Comparison of ENCODE assay signal across 9 cellular contexts in the genomic region with DNA sequence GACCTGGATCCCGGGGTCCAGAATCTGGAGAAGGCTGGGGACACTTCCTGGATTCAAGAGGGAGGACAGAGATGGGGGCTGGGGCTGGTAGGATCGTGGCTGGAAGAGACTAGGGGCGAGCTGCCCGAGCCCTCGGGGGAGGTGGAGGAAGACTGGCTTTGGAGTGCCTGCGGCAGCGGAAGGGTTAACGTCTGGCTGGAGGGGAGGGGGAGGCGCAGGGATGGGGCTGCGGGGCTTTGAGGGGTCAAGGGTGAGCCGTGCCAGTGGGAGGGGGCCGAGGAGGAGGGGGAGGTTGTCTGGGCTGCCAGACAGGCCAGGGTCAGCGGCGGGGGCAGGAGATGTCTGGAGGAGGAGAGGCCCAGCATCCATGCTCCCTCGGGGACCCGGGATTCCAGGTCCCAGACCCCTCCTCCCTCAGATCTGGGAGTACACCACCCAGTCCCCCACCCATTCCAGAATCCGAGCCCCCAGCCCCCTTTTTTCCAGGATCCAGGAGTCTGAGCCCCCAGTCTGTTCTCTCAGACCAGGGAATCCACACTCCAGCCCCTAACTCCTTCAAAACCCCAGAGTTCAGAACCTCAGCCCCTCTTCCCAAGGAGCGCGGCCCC. TPM values are rescaled to one million over a fixed set of nuclear protein-coding genes. Genes with fewer than 3 reads are reported as not detected.
DNase-seq lines count a peak whose midpoint lies in the region; ATAC-seq and TF ChIP-seq lines count a peak whose summit lies in the region.
"Had no signal": no experiment of that assay in that cellular context is flagged by ENCODE, and none has a peak within 500 bp of the region (broad histone marks: within the 10 kb centered on the region; RNA-seq: fewer than 3 reads in every experiment).

No MANE protein-coding gene starts in this region.

- no peaks in the 10 kb centered on the region for H3K9me3 ChIP-seq in osteoblast (ENCODE audit: low read depth, low read length)

- H3K36me3 ChIP-seq in osteoblast (ENCODE audit: insufficient read depth, low read length) = peaks cover 20% of the 10 kb centered on the region

- CTCF ChIA-PET in activated CD4-positive, alpha-beta memory T cell treated with anti-CD3 and anti-CD28 coated beads, Interleukin-2, amount 10 ng/mL, durations not matched to agents 7 days and 5 days (lab: Charles Lee) = no interaction called here

- peaks cover 74% of the 10 kb centered on the region for H3K79me2 ChIP-seq in osteoblast (ENCODE audit: insufficient read depth, low read length)

- H3K36me3 Mint-ChIP-seq in activated naive CD4-positive, alpha-beta T cell treated with anti-CD3 and anti-CD28 coated beads, Interleukin-2, amount 50 U/mL, for 24 hours = peaks cover 1% of the 10 kb centered on the region
- peaks cover 2% of the 10 kb centered on the region for H3K36me3 Mint-ChIP-seq in activated CD4-positive, alpha-beta memory T cell treated with anti-CD3 and anti-CD28 coated beads, Interleukin-2, amount 10 ng/mL, durations not matched to agents 7 days and 5 days (ENCODE audit: low read depth)

- H4K20me1 ChIP-seq in osteoblast (ENCODE audit: insufficient read depth, low read length) = peaks cover 42% of the 10 kb centered on the region

- H3K27me3 Mint-ChIP-seq in activated naive CD4-positive, alpha-beta T cell treated with anti-CD3 and anti-CD28 coated beads, Interleukin-2, amount 50 U/mL, for 24 hours = no peaks in the 10 kb centered on the region
- H3K27me3 Mint-ChIP-seq in activated CD4-positive, alpha-beta memory T cell treated with anti-CD3 and anti-CD28 coated beads, Interleukin-2, amount 10 ng/mL, durations not matched to agents 7 days and 5 days = peaks cover 16% of the 10 kb centered on the region

- H3K4me1 ChIP-seq in osteoblast (ENCODE audit: insufficient read depth, low read length) = peaks cover 44% of the 10 kb centered on the region

- H3K4me3 Mint-ChIP-seq in activated naive CD4-positive, alpha-beta T cell treated with anti-CD3 and anti-CD28 coated beads, Interleukin-2, amount 50 U/mL, for 24 hours = peak overlapping the region; percentile 86
- peak overlapping the region; percentile 79 for H3K4me3 Mint-ChIP-seq in activated CD4-positive, alpha-beta memory T cell treated with anti-CD3 and anti-CD28 coated beads, Interleukin-2, amount 10 ng/mL, durations not matched to agents 7 days and 5 days

- peak overlapping the region; percentile 94 for H3K27ac ChIP-seq in osteoblast (ENCODE audit: low read depth, low read length)

- peak overlapping the region; percentile 95 for H3K4me2 ChIP-seq in osteoblast (ENCODE audit: insufficient read depth, low read length)

- POLR2A ChIA-PET in activated CD4-positive, alpha-beta memory T cell treated with anti-CD3 and anti-CD28 coated beads, Interleukin-2, amount 10 ng/mL, durations not matched to agents 7 days and 5 days (lab: Charles Lee) = interaction anchor here (1.0 kb wide), 1 partner anchor 14 kb away, joined by 4 read pairs; no protein-coding TSS in a partner anchor

- no peak overlapping the region for H2AFZ ChIP-seq in osteoblast (ENCODE audit: low read length)

- H3K27me3 ChIP-seq in osteoblast (ENCODE audit: insufficient read depth, low read length) = no peaks in the 10 kb centered on the region

- TF ChIP-seq CTCF in osteoblast (IDR thresholded peaks at IDR 0.05; ENCODE audit: extremely low read depth, low read depth, low read length) = no peak

- no peaks in the 10 kb centered on the region for H3K9me3 Mint-ChIP-seq in activated naive CD4-positive, alpha-beta T cell treated with anti-CD3 and anti-CD28 coated beads, Interleukin-2, amount 50 U/mL, for 24 hours
- peaks cover 8% of the 10 kb centered on the region for H3K9me3 Mint-ChIP-seq in activated CD4-positive, alpha-beta memory T cell treated with anti-CD3 and anti-CD28 coated beads, Interleukin-2, amount 10 ng/mL, durations not matched to agents 7 days and 5 days

- no peak for DNase-seq in activated naive CD4-positive, alpha-beta T cell (lab: John Stamatoyannopoulos, UW)
- no peak for DNase-seq in activated CD4-positive, alpha-beta memory T cell treated with anti-CD3 and anti-CD28 coated beads, Interleukin-2, amount 10 ng/mL, durations not matched to agents 7 days and 5 days
- DNase-seq in globus pallidus (ENCODE audit: low spot score) (peak; percentile 51), osteoblast (ENCODE audit: insufficient read length, low spot score, missing footprints) (peak; percentile 84), SKM-1 (lab: John Stamatoyannopoulos, UW; ENCODE audit: unreplicated experiment) (no peak)
- DNase-seq in stimulated activated naive CD4-positive, alpha-beta T cell (lab: John Stamatoyannopoulos, UW) = no peak

- H3K4me3 ChIP-seq in osteoblast (ENCODE audit: insufficient read depth, low read length) = peak overlapping the region; percentile 84

- peak overlapping the region; percentile 84 for H3K27ac Mint-ChIP-seq in activated naive CD4-positive, alpha-beta T cell treated with anti-CD3 and anti-CD28 coated beads, Interleukin-2, amount 50 U/mL, for 24 hours
- H3K27ac Mint-ChIP-seq in activated CD4-positive, alpha-beta memory T cell treated with anti-CD3 and anti-CD28 coated beads, Interleukin-2, amount 10 ng/mL, durations not matched to agents 7 days and 5 days = peak overlapping the region; percentile 58

- ATAC-seq in HG02870 (IDR thresholded peaks at IDR 0.05; ENCODE audit: unreplicated experiment) = no peak

- H3K4me1 Mint-ChIP-seq in activated naive CD4-positive, alpha-beta T cell treated with anti-CD3 and anti-CD28 coated beads, Interleukin-2, amount 50 U/mL, for 24 hours = peaks cover 20% of the 10 kb centered on the region
- peaks cover 16% of the 10 kb centered on the region for H3K4me1 Mint-ChIP-seq in activated CD4-positive, alpha-beta memory T cell treated with anti-CD3 and anti-CD28 coated beads, Interleukin-2, amount 10 ng/mL, durations not matched to agents 7 days and 5 days

RNA-seq across cellular contexts. Expression of gene SPACA6, which starts 3.3 kb away (rescaled TPM):
- 1 to 10 TPM; 5.2 to 6.6 TPM for total RNA-seq in activated CD4-positive, alpha-beta memory T cell treated with anti-CD3 and anti-CD28 coated beads, Interleukin-2, amount 10 ng/mL, durations not matched to agents 7 days and 5 days
- total RNA-seq in osteoblast = 9.4 and 12.7 TPM in 2 replicates

RNA-seq across cellular contexts. Expression of gene HAS1, which starts 33.9 kb away (rescaled TPM):
- total RNA-seq in activated CD4-positive, alpha-beta memory T cell treated with anti-CD3 and anti-CD28 coated beads, Interleukin-2, amount 10 ng/mL, durations not matched to agents 7 days and 5 days = not detected
- total RNA-seq in osteoblast = 5.4 and 6.2 TPM in 2 replicates
- total RNA-seq: glomerular endothelial cell had no signal

RNA-seq across cellular contexts. Expression of gene SIGLEC14, which starts 43.2 kb away (rescaled TPM):
- not detected for total RNA-seq in activated CD4-positive, alpha-beta memory T cell treated with anti-CD3 and anti-CD28 coated beads, Interleukin-2, amount 10 ng/mL, durations not matched to agents 7 days and 5 days
- not detected in 2 replicates for total RNA-seq in osteoblast

RNA-seq across cellular contexts. Expression of gene SIGLEC5, which starts 59.7 kb away (rescaled TPM):
- not detected for total RNA-seq in activated CD4-positive, alpha-beta memory T cell treated with anti-CD3 and anti-CD28 coated beads, Interleukin-2, amount 10 ng/mL, durations not matched to agents 7 days and 5 days
- under 0.01 TPM in 1 of 2 replicates, not detected in the other for total RNA-seq in osteoblast

Comparison
In these comparisons a context has a peak if more than half of its experiments do, and no peak if none do; other contexts are left out.
1. DNase-seq: peak in globus pallidus (single experiment) and osteoblast (single experiment); none in activated naive CD4-positive, alpha-beta T cell (0 of 4), activated CD4-positive, alpha-beta memory T cell treated with anti-CD3 and anti-CD28 coated beads, Interleukin-2, amount 10 ng/mL, durations not matched to agents 7 days and 5 days (single experiment), stimulated activated naive CD4-positive, alpha-beta T cell (0 of 6) and SKM-1 (single experiment).